Comparison of ENCODE assay signal across 11 cellular contexts in genomic region chr2:124810132-124810531, GRCh38.
DNase-seq lines count a peak whose midpoint lies in the region; ATAC-seq, FAIRE-seq and TF ChIP-seq lines count a peak whose summit lies in the region.
"Had no signal": no experiment of that assay in that cellular context is flagged by ENCODE, and none has a peak within 500 bp of the region (broad histone marks: within the 10 kb centered on the region; RNA-seq: fewer than 3 reads in every experiment).

No MANE protein-coding gene starts in this region.

- ATAC-seq in WTC11 (peak; percentile 90), HepG2 (peak; percentile 95), GM18873 (IDR thresholded peaks at IDR 0.05; ENCODE audit: low FRiP score, unreplicated experiment) (no peak), sciatic nerve (no peak)

- no peaks in the 10 kb centered on the region for H3K4me1 ChIP-seq in HepG2 (ENCODE audit: insufficient read depth, low read length)
- H3K4me1 ChIP-seq: adrenal gland had no signal

- TF ChIP-seq EP300 in HepG2 (IDR thresholded peaks at IDR 0.05; ENCODE audit: low read depth in 2 of 2, low read length in 2 of 2), result no peak
- no peak for TF ChIP-seq EP300 in HepG2 (CRISPR knock-in tag; IDR thresholded peaks at IDR 0.05; ENCODE audit: borderline replicate concordance)

- TF ChIP-seq POLR2A in NB4 (IDR thresholded peaks at IDR 0.05; ENCODE audit: extremely low read depth, insufficient read length), result no peak
- no peak for TF ChIP-seq POLR2A in HepG2 (IDR thresholded peaks at IDR 0.05; ENCODE audit: insufficient read depth in 1 of 2, low read depth in 2 of 2, low read length in 2 of 2)

- peaks cover 17% of the 10 kb centered on the region for H3K9me3 Mint-ChIP-seq in WTC11
- H3K9me3 Mint-ChIP-seq in activated T-helper 1 cell treated with anti-CD3 and anti-CD28 coated beads, Interleukin-12 subunit alpha, Interleukin-12 subunit beta, Interleukin-2, Interleukin-4 antibody, amounts not matched to agents 30 ng/mL and 10 ng/mL and 1 ng/mL, durations not matched to agents 14 hours and 24 hours and 36 hours, result no peaks in the 10 kb centered on the region

- DNase-seq in D341Med (ENCODE audit: low spot score) (peak; percentile 52), NB4 (ENCODE audit: low read depth) (peak; percentile 28), WTC11 (ENCODE audit: low spot score) (peak; percentile 42), HepG2 (ENCODE audit: low spot score) (peak; percentile 60), GM19239 (ENCODE audit: insufficient read length, low spot score) (no peak), sciatic nerve (ENCODE audit: low spot score) (no peak)
- no peak for DNase-seq in activated T-helper 1 cell treated with anti-CD3 and anti-CD28 coated beads, Interleukin-12 subunit alpha, Interleukin-12 subunit beta, Interleukin-2, Interleukin-4 antibody, amounts not matched to agents 30 ng/mL and 10 ng/mL and 1 ng/mL, durations not matched to agents 14 hours and 24 hours and 36 hours (ENCODE audit: low spot score)
- DNase-seq: T1000 had no signal

- CTCF ChIA-PET in WTC11 (lab: Charles Lee), result interaction anchor here (1.0 to 1.8 kb wide), 3 partner anchors 12 to 784 kb away, joined by 3 to 13 read pairs (median 6); no protein-coding TSS in a partner anchor
- CTCF ChIA-PET in HepG2 (lab: Yijun Ruan, JAX; ENCODE audit: low intra/inter-chr PET ratio, low total read pairs), result interaction anchor here (1.2 kb wide), 1 partner anchor 783 kb away, joined by 4 read pairs; no protein-coding TSS in a partner anchor

- H3K79me2 ChIP-seq in HepG2 (ENCODE audit: insufficient read depth, low read length), result no peaks in the 10 kb centered on the region

- no peak overlapping the region for H3K4me3 Mint-ChIP-seq in WTC11
- no peak overlapping the region for H3K4me3 Mint-ChIP-seq in activated T-helper 1 cell treated with anti-CD3 and anti-CD28 coated beads, Interleukin-12 subunit alpha, Interleukin-12 subunit beta, Interleukin-2, Interleukin-4 antibody, amounts not matched to agents 30 ng/mL and 10 ng/mL and 1 ng/mL, durations not matched to agents 14 hours and 24 hours and 36 hours

- H3K4me3 ChIP-seq in NB4 (ENCODE audit: low read depth, low read length) (no peak overlapping the region), HepG2 (replicated peaks in 1 of 3; ENCODE audit: insufficient read depth in 1 of 3, low read depth in 2 of 3, low read length in 3 of 3) (no peak overlapping the region)
- H3K4me3 ChIP-seq: adrenal gland had no signal

- H3K27ac ChIP-seq in HepG2 (ENCODE audit: extremely low read length, insufficient read depth, low read length), result no peak overlapping the region
- H3K27ac ChIP-seq: adrenal gland had no signal

- no TSS peak for BruUV-seq in HepG2 (replicated peaks; lab: Mats Ljungman, UMichigan)

- H3K4me2 ChIP-seq in HepG2 (ENCODE audit: low read depth, low read length), result no peak overlapping the region

- FAIRE-seq in HepG2 (lab: Jason Lieb, UNC) (peak; percentile 92), GM19239 (lab: Jason Lieb, UNC) (no peak)
- FAIRE-seq: G401.6 had no signal

- no peak overlapping the region for H3K27ac Mint-ChIP-seq in WTC11
- no peak overlapping the region for H3K27ac Mint-ChIP-seq in activated T-helper 1 cell treated with anti-CD3 and anti-CD28 coated beads, Interleukin-12 subunit alpha, Interleukin-12 subunit beta, Interleukin-2, Interleukin-4 antibody, amounts not matched to agents 30 ng/mL and 10 ng/mL and 1 ng/mL, durations not matched to agents 14 hours and 24 hours and 36 hours

- POLR2A ChIA-PET in WTC11 (lab: Charles Lee) (no interaction called here), HepG2 (lab: Yijun Ruan, JAX) (no interaction called here)

- no peaks in the 10 kb centered on the region for H3K27me3 ChIP-seq in HepG2 (ENCODE audit: control insufficient read depth in 1 of 2, insufficient read depth in 2 of 2, low read length in 2 of 2)
- H3K27me3 ChIP-seq: adrenal gland had no signal

- in situ Hi-C loops in HepG2 (cut with HindIII; ENCODE audit: extremely low pct_ligation_motif_present, low pct_unique_long_range_greater_than_20kb), result loop anchor here (5.0 to 25.0 kb wide), 2 partner anchors 783 to 1977 kb away; partner anchors contain the start of gene CNTNAP5

- TF ChIP-seq CTCF in NB4 (IDR thresholded peaks at IDR 0.05; ENCODE audit: low read depth, low read length) (peak; percentile 7), WTC11 (IDR thresholded peaks at IDR 0.05) (no peak), HepG2 (CRISPR knock-in tag; IDR thresholded peaks at IDR 0.05) (peak; percentile 79)

- intact Hi-C loops in HepG2 (cut with micrococcal nuclease; ENCODE audit: unreplicated experiment), result loop anchor here (1.0 kb wide), 3 partner anchors 247 to 783 kb away; no protein-coding TSS in a partner anchor
- intact Hi-C loops in sciatic nerve (cut with DNase I), result no loop called here
- intact Hi-C loops in activated T-helper 1 cell treated with anti-CD3 and anti-CD28 coated beads, Interleukin-12 subunit alpha, Interleukin-12 subunit beta, Interleukin-2, Interleukin-4 antibody, amounts not matched to agents 30 ng/mL and 10 ng/mL and 1 ng/mL, durations not matched to agents 14 hours and 24 hours and 36 hours (cut with micrococcal nuclease), result no loop called here

- H3K27me3 Mint-ChIP-seq in WTC11 (ENCODE audit: low read depth), result no peaks in the 10 kb centered on the region
- no peaks in the 10 kb centered on the region for H3K27me3 Mint-ChIP-seq in activated T-helper 1 cell treated with anti-CD3 and anti-CD28 coated beads, Interleukin-12 subunit alpha, Interleukin-12 subunit beta, Interleukin-2, Interleukin-4 antibody, amounts not matched to agents 30 ng/mL and 10 ng/mL and 1 ng/mL, durations not matched to agents 14 hours and 24 hours and 36 hours (ENCODE audit: insufficient read depth)

- no peak overlapping the region for H3K9ac ChIP-seq in HepG2 (ENCODE audit: insufficient read depth, low read depth, low read length)

- 8% methylated on average over 4 of the region's 4 CpGs for WGBS in HepG2 (ENCODE audit: low lambda C conversion rate)

- TF ChIP-seq RAD21 in HepG2 (CRISPR knock-in tag; IDR thresholded peaks at IDR 0.05), result peak; percentile 45

- H3K4me1 Mint-ChIP-seq in WTC11, result peaks cover 5% of the 10 kb centered on the region
- H3K4me1 Mint-ChIP-seq in activated T-helper 1 cell treated with anti-CD3 and anti-CD28 coated beads, Interleukin-12 subunit alpha, Interleukin-12 subunit beta, Interleukin-2, Interleukin-4 antibody, amounts not matched to agents 30 ng/mL and 10 ng/mL and 1 ng/mL, durations not matched to agents 14 hours and 24 hours and 36 hours (ENCODE audit: low read depth), result no peaks in the 10 kb centered on the region

- H3K36me3 ChIP-seq in HepG2 (replicated peaks in 1 of 2; ENCODE audit: control insufficient read depth in 1 of 2, insufficient read depth in 2 of 2, low read length in 2 of 2), result no peaks in the 10 kb centered on the region
- H3K36me3 ChIP-seq: adrenal gland had no signal

- no peaks in the 10 kb centered on the region for H3K9me3 ChIP-seq in HepG2 (ENCODE audit: low read length)
- H3K9me3 ChIP-seq: adrenal gland had no signal

- H4K20me1 ChIP-seq in HepG2 (ENCODE audit: insufficient read depth, low read length), result no peaks in the 10 kb centered on the region

- H2AFZ ChIP-seq in HepG2 (ENCODE audit: low read length), result no peak overlapping the region

- H3K36me3 Mint-ChIP-seq in WTC11, result no peaks in the 10 kb centered on the region
- no peaks in the 10 kb centered on the region for H3K36me3 Mint-ChIP-seq in activated T-helper 1 cell treated with anti-CD3 and anti-CD28 coated beads, Interleukin-12 subunit alpha, Interleukin-12 subunit beta, Interleukin-2, Interleukin-4 antibody, amounts not matched to agents 30 ng/mL and 10 ng/mL and 1 ng/mL, durations not matched to agents 14 hours and 24 hours and 36 hours (ENCODE audit: low read depth)

TF ChIP-seq in WTC11, 78 proteins besides CTCF, POLR2A, EP300 and RAD21 (continues in another document):
- TF ChIP-seq NR3C1 (CRISPR knock-in tag; conservative IDR thresholded peaks at IDR 0.05; ENCODE audit: low read depth), result no peak
- TF ChIP-seq CBFB (CRISPR knock-in tag; IDR thresholded peaks at IDR 0.05; ENCODE audit: low read depth), result no peak
- no peak for TF ChIP-seq ATF6 (CRISPR knock-in tag; IDR thresholded peaks at IDR 0.05)
- no peak for TF ChIP-seq FOXP1 (CRISPR knock-in tag; IDR thresholded peaks at IDR 0.05; ENCODE audit: borderline replicate concordance)

TF ChIP-seq in HepG2, 621 proteins besides CTCF, POLR2A, EP300 and RAD21 (continues in another document):
- TF ChIP-seq ERF (CRISPR knock-in tag; IDR thresholded peaks at IDR 0.05) (no peak), RFXANK (CRISPR knock-in tag; IDR thresholded peaks at IDR 0.05) (no peak), THAP11 (CRISPR knock-in tag; IDR thresholded peaks at IDR 0.05) (no peak), MAZ (IDR thresholded peaks at IDR 0.05; ENCODE audit: borderline replicate concordance, low read depth, low read length) (no peak), MAZ (CRISPR knock-in tag; IDR thresholded peaks at IDR 0.05; ENCODE audit: low read depth) (no peak), SALL1 (CRISPR knock-in tag; IDR thresholded peaks at IDR 0.05) (no peak), MBNL3 (CRISPR knock-in tag; conservative IDR thresholded peaks at IDR 0.05) (no peak), ZNF280D (CRISPR knock-in tag; IDR thresholded peaks at IDR 0.05) (no peak), SMC3 (IDR thresholded peaks at IDR 0.05; ENCODE audit: low read length) (peak; percentile 67; the same call in 1 of the 2 replicates), STAG1 (CRISPR knock-in tag; IDR thresholded peaks at IDR 0.05) (peak; percentile 85), MIER2 (CRISPR knock-in tag; IDR thresholded peaks at IDR 0.05) (0 out of 2 replicates have a peak, but pooled peaks have one; percentile 17)

Comparison
In these comparisons a context has a peak if more than half of its experiments do, and no peak if none do; other contexts are left out.
1. DNase-seq: peak in D341Med (single experiment), NB4 (single experiment), WTC11 (single experiment) and HepG2 (single experiment); none in GM19239 (single experiment), sciatic nerve (single experiment) and activated T-helper 1 cell treated with anti-CD3 and anti-CD28 coated beads, Interleukin-12 subunit alpha, Interleukin-12 subunit beta, Interleukin-2, Interleukin-4 antibody, amounts not matched to agents 30 ng/mL and 10 ng/mL and 1 ng/mL, durations not matched to agents 14 hours and 24 hours and 36 hours (single experiment).
2. ATAC-seq: peak in WTC11 (single experiment) and HepG2 (single experiment); none in GM18873 (single experiment) and sciatic nerve (single experiment).